8 cellular contexts compared by ENCODE assay signal in genomic region chr1:25239681-25240541, GRCh38. TPM values are rescaled to one million over a fixed set of nuclear protein-coding genes. Genes with fewer than 3 reads are reported as not detected.
A peak's percentile ranks its signal among the peaks of the same experiment; 100 is the strongest.
DNase-seq lines count a peak whose midpoint lies in the region; TF ChIP-seq lines count a peak whose summit lies in the region.

No MANE protein-coding gene starts in this region.

- H3K27me3 Mint-ChIP-seq in HFFc6 (ENCODE audit: insufficient read depth): peaks cover 10% of the 10 kb centered on the region
- H3K27me3 Mint-ChIP-seq in activated naive CD8-positive, alpha-beta T cell treated with anti-CD3 and anti-CD28 coated beads for 36 hours: no peaks in the 10 kb centered on the region

- peak overlapping the region; percentile 64 for H2AFZ ChIP-seq in parathyroid adenoma

- H3K9ac ChIP-seq in parathyroid adenoma: no peak overlapping the region

- H3K4me1 Mint-ChIP-seq in HFFc6 (ENCODE audit: low read depth): peaks cover 59% of the 10 kb centered on the region
- peaks cover 43% of the 10 kb centered on the region for H3K4me1 Mint-ChIP-seq in activated naive CD8-positive, alpha-beta T cell treated with anti-CD3 and anti-CD28 coated beads for 36 hours

- H3K9me3 Mint-ChIP-seq in HFFc6: no peaks in the 10 kb centered on the region
- H3K9me3 Mint-ChIP-seq in activated naive CD8-positive, alpha-beta T cell treated with anti-CD3 and anti-CD28 coated beads for 36 hours: no peaks in the 10 kb centered on the region

- H3K27ac Mint-ChIP-seq in HFFc6: peak overlapping the region; percentile 93
- peak overlapping the region; percentile 92 for H3K27ac Mint-ChIP-seq in activated naive CD8-positive, alpha-beta T cell treated with anti-CD3 and anti-CD28 coated beads for 36 hours

- H3K27ac ChIP-seq in cardiac muscle cell (peak overlapping the region; percentile 79), parathyroid adenoma (peak overlapping the region; percentile 85), tibial nerve (peak overlapping the region; percentile 81 to 95 (median 90))

- H3K79me2 ChIP-seq in parathyroid adenoma: no peaks in the 10 kb centered on the region

- H3K4me1 ChIP-seq in cardiac muscle cell (ENCODE audit: low read depth): peaks cover 8% of the 10 kb centered on the region
- H3K4me1 ChIP-seq in parathyroid adenoma: no peaks in the 10 kb centered on the region
- peaks cover 4 to 80% (median 20%) of the 10 kb centered on the region in 4 donors for H3K4me1 ChIP-seq in tibial nerve

- TF ChIP-seq EP300 in tibial nerve (IDR thresholded peaks at IDR 0.05): peak in 1 of 2 donors; percentile 82

- H3K36me3 ChIP-seq in GM06990 (ENCODE audit: control insufficient read depth, insufficient read depth, low read length) (peaks cover 6% of the 10 kb centered on the region), cardiac muscle cell (peaks cover 37% of the 10 kb centered on the region), parathyroid adenoma (ENCODE audit: control insufficient read depth, insufficient read depth, low read length) (no peaks in the 10 kb centered on the region), tibial nerve (peaks cover 2 to 48% (median 12%) of the 10 kb centered on the region in 3 donors)

- H3K4me3 ChIP-seq in GM06990 (replicated peaks; ENCODE audit: low read depth, low read length) (peak overlapping the region; percentile 50), NB4 (ENCODE audit: low read depth, low read length) (peak overlapping the region; percentile 69), cardiac muscle cell (peak overlapping the region; percentile 44), parathyroid adenoma (ENCODE audit: low read depth, low read length) (peak overlapping the region; percentile 54), tibial nerve (peak overlapping the region; percentile 29 to 57 (median 38))

- TF ChIP-seq POLR2A in NB4 (IDR thresholded peaks at IDR 0.05; ENCODE audit: extremely low read depth, insufficient read length): peak; percentile 77
- peak in 1 of 2 donors; percentile 25 for TF ChIP-seq POLR2A in tibial nerve (IDR thresholded peaks at IDR 0.05)

- peak; percentile 66 for TF ChIP-seq CTCF in GM06990 (IDR thresholded peaks at IDR 0.05; ENCODE audit: insufficient read depth, low read length, poor library complexity, severe bottlenecking)
- peak; percentile 80 for TF ChIP-seq CTCF in HFFc6 (IDR thresholded peaks at IDR 0.05)
- TF ChIP-seq CTCF in NB4 (IDR thresholded peaks at IDR 0.05; ENCODE audit: low read depth, low read length): peak; percentile 57
- peak; percentile 56 for TF ChIP-seq CTCF in cardiac muscle cell (IDR thresholded peaks at IDR 0.05; ENCODE audit: low read depth, low read length)
- TF ChIP-seq CTCF in parathyroid adenoma (IDR thresholded peaks at IDR 0.05): peak; percentile 43
- peak; percentile 47 to 87 (median 69) for TF ChIP-seq CTCF in tibial nerve (IDR thresholded peaks at IDR 0.05)

- H3K27me3 ChIP-seq in GM06990 (replicated peaks; ENCODE audit: control insufficient read depth, insufficient read depth, low read length) (no peaks in the 10 kb centered on the region), cardiac muscle cell (no peaks in the 10 kb centered on the region), parathyroid adenoma (ENCODE audit: control insufficient read depth, insufficient read depth, low read length) (no peaks in the 10 kb centered on the region), tibial nerve (no peaks in the 10 kb centered on the region)

- peak overlapping the region; percentile 66 for H3K4me2 ChIP-seq in parathyroid adenoma (ENCODE audit: low read length)

- DNase-seq in GM06990 (ENCODE audit: extremely low read depth, insufficient read length): peak; percentile 92
- DNase-seq in HFFc6: peak; percentile 93
- peak; percentile 96 for DNase-seq in NB4 (ENCODE audit: low read depth)
- peak; percentile 73 for DNase-seq in SKM-1 (lab: John Stamatoyannopoulos, UW; ENCODE audit: unreplicated experiment)
- DNase-seq in activated naive CD8-positive, alpha-beta T cell treated with anti-CD3 and anti-CD28 coated beads for 36 hours: peak; percentile 96
- DNase-seq in cardiac muscle cell (ENCODE audit: low read depth in 1 of 2, low spot score in 1 of 2): peak; percentile 91 to 94
- peak; percentile 83 to 91 for DNase-seq in tibial nerve (ENCODE audit: low spot score in 2 of 2)

- WGBS in tibial nerve, 2 donors: 1 to 2% methylated on average over 38 to 40 of the region's 41 CpGs

- H3K9me3 ChIP-seq in cardiac muscle cell (ENCODE audit: low read depth) (no peaks in the 10 kb centered on the region), parathyroid adenoma (ENCODE audit: control insufficient read depth, low read length) (no peaks in the 10 kb centered on the region), tibial nerve (no peaks in the 10 kb centered on the region)

- peak overlapping the region; percentile 84 for H3K4me3 Mint-ChIP-seq in HFFc6
- peak overlapping the region; percentile 86 for H3K4me3 Mint-ChIP-seq in activated naive CD8-positive, alpha-beta T cell treated with anti-CD3 and anti-CD28 coated beads for 36 hours

- peaks cover 25% of the 10 kb centered on the region for H3K36me3 Mint-ChIP-seq in HFFc6 (ENCODE audit: low read depth)
- H3K36me3 Mint-ChIP-seq in activated naive CD8-positive, alpha-beta T cell treated with anti-CD3 and anti-CD28 coated beads for 36 hours: peaks cover 27% of the 10 kb centered on the region

RNA-seq across cellular contexts. Expression of gene RSRP1, which starts 7.3 kb away (rescaled TPM):
- 10 to 100 TPM; 63.4 to 85.2 (median 81.6) TPM for total RNA-seq in HFFc6 (2021; fragmentation: NEBNext Ultra II Directional; extraction: Animal tissue kit (Norgen Biotek cat#: 25700))
- total RNA-seq in activated naive CD8-positive, alpha-beta T cell treated with anti-CD3 and anti-CD28 coated beads for 36 hours: 10 to 100 TPM; 63.1 to 67.6 TPM
- total RNA-seq in cardiac muscle cell (211 and 231 TPM in 2 replicates), tibial nerve (100 to 1,000 TPM; 169 to 191 (median 178) TPM)
- 161 and 223 TPM in 2 replicates for polyA plus RNA-seq in cardiac muscle cell

RNA-seq across cellular contexts. Expression of gene SYF2, which starts 7.6 kb away (rescaled TPM):
- 10 to 100 TPM; 30.7 to 44.1 (median 34.4) TPM for total RNA-seq in HFFc6 (2021; fragmentation: NEBNext Ultra II Directional; extraction: Animal tissue kit (Norgen Biotek cat#: 25700))
- total RNA-seq in activated naive CD8-positive, alpha-beta T cell treated with anti-CD3 and anti-CD28 coated beads for 36 hours: 10 to 100 TPM; 34.8 to 36.6 TPM
- total RNA-seq in cardiac muscle cell (29.3 and 50.0 TPM in 2 replicates), tibial nerve (10 to 100 TPM; 32.7 to 52.2 (median 43.7) TPM)
- polyA plus RNA-seq in cardiac muscle cell: 44.6 and 53.4 TPM in 2 replicates

RNA-seq across cellular contexts. Expression of gene RHD, which starts 32.4 kb away (rescaled TPM):
- total RNA-seq in HFFc6 (2021; fragmentation: NEBNext Ultra II Directional; extraction: Animal tissue kit (Norgen Biotek cat#: 25700)): not detected
- total RNA-seq in activated naive CD8-positive, alpha-beta T cell treated with anti-CD3 and anti-CD28 coated beads for 36 hours: not detected
- total RNA-seq in cardiac muscle cell (0.74 TPM in 1 of 2 replicates, not detected in the other), tibial nerve (not detected)
- polyA plus RNA-seq in cardiac muscle cell: 0.70 and 1.1 TPM in 2 replicates

Comparison
In these comparisons a context has a peak if more than half of its experiments do, and no peak if none do; other contexts are left out.
1. Peak in every context shown above with its lines: DNase-seq, H3K4me3 ChIP-seq and H3K27ac ChIP-seq.